ENCODE assay signal across 29 cellular contexts in genomic region chr10:79013406-79013805, GRCh38.
"Had no signal": no experiment of that assay in that cellular context is flagged by ENCODE, and none has a peak within 500 bp of the region (broad histone marks: within the 10 kb centered on the region; RNA-seq: fewer than 3 reads in every experiment).

No MANE protein-coding gene starts in this region.

- H3K27me3 ChIP-seq: breast epithelium, SJCRH30 had no signal

- H3K9me3 ChIP-seq: SJCRH30 had no signal

- H3K36me3 ChIP-seq: breast epithelium, SJCRH30, WERI-Rb-1 had no signal

- ATAC-seq: activated CD8-positive, alpha-beta memory T cell treated with anti-CD3 and anti-CD28 coated beads, Interleukin-2, amount 10 ng/mL, durations not matched to agents 7 days and 5 days; Panc1 had no signal

- H3K4me1 ChIP-seq: breast epithelium had no signal

- H3K27ac ChIP-seq: breast epithelium, SJCRH30, SK-N-MC, WERI-Rb-1 had no signal

- DNase-seq: activated CD4-positive, alpha-beta memory T cell treated with anti-CD3 and anti-CD28 coated beads, Interleukin-2, amount 10 ng/mL, durations not matched to agents 7 days and 5 days; activated CD4-positive, alpha-beta T cell treated with anti-CD3 and anti-CD28 coated beads for 1 hour; activated CD4-positive, alpha-beta T cell treated with anti-CD3 and anti-CD28 coated beads for 48 hours; activated CD4-positive, CD25-positive, alpha-beta regulatory T cell; activated CD8-positive, alpha-beta memory T cell treated with anti-CD3 and anti-CD28 coated beads for 24 hours; activated CD8-positive, alpha-beta memory T cell treated with anti-CD3 and anti-CD28 coated beads, Interleukin-2, amount 10 ng/mL, durations not matched to agents 7 days and 5 days; activated CD8-positive, alpha-beta memory T cell treated with anti-CD3 and anti-CD28 coated beads, Interleukin-2, amount 50 U/mL, for 48 hours; activated effector memory CD4-positive, alpha-beta T cell treated with Interleukin-2 at 50 U/mL for 16 hours; activated naive CD4-positive, alpha-beta T cell; activated naive CD4-positive, alpha-beta T cell treated with anti-CD3 and anti-CD28 coated beads, Interleukin-2, amount 50 U/mL, for 16 hours; activated naive CD8-positive, alpha-beta T cell treated with anti-CD3 and anti-CD28 coated beads for 36 hours; activated T-cell treated with anti-CD3 and anti-CD28 coated beads, Interleukin-2, amount 50 U/mL, for 48 hours; amniotic stem cell; aorta; Karpas-422; KBM-7; NCI-H1105; NCI-H1417 treated with DMSO at 0.1 percent for 48 hours; NCI-H187 treated with DMSO at 0.1 percent for 48 hours; NCI-H2081; NCI-H226; NCI-H524 treated with DMSO at 0.1 percent for 48 hours; SHP77; SJCRH30; T1000; WERI-Rb-1 had no signal

- H3K4me3 ChIP-seq: breast epithelium, SJCRH30, SK-N-MC had no signal
